11 cellular contexts compared by ENCODE assay signal in the genomic region with DNA sequence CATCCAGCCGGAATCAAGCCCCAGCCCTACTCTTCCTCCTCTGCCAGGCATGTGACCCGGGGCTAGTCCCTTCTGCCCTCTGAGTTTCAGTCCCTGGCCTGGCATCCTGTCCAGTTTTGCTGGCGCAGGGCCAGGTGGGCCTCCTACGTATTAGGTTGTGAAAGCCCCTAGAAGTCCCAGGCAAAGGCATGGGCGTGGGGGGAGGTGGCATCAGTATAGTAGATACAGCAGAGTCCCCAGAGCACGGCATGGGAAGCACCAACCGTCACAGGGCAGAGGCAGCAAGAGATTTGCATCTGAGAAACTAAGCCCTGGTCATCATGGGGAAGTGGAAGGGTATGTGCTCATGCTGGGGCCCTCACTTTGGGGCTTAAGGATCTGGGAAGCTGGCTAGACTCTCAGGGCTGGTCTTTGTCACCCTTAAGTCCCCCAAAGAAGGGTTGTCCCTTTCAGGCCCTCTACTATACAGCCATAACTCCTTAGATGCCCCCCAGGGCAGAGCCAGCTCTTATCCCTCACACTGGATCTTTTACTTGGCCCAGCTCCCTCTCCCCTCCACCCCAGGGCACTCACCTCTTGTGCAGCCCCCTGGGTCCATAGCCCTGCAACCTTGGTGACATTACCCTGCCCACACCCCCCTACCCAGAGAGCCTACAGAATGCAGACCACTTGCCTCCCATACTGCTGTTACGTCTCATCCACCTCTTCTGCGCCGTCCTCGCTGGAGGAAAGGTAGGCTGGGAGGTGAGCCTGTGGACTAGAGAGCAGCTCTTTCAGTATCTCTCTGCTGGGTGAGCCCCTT. TPM values are rescaled to one million over a fixed set of nuclear protein-coding genes. Genes with fewer than 3 reads are reported as not detected.
A peak's percentile ranks its signal among the peaks of the same experiment; 100 is the strongest.
DNase-seq lines count a peak whose midpoint lies in the region; ATAC-seq lines count a peak whose summit lies in the region.
"Had no signal": no experiment of that assay in that cellular context is flagged by ENCODE, and none has a peak within 500 bp of the region (broad histone marks: within the 10 kb centered on the region; RNA-seq: fewer than 3 reads in every experiment).

No MANE protein-coding gene starts in this region.

- no peak overlapping the region for H3K4me3 Mint-ChIP-seq in activated CD4-positive, alpha-beta T cell treated with anti-CD3 and anti-CD28 coated beads, Interleukin-2, amount 10 ng/mL, durations not matched to agents 24 days and 14 days
- no peak overlapping the region for H3K4me3 Mint-ChIP-seq in activated T-helper 2 cell treated with anti-CD3 and anti-CD28 coated beads, Interferon-gamma antibody, Interleukin-2, Interleukin-4, amounts not matched to agents 10 μg/mL and 5 μg/mL and 100 μg/mL, durations not matched to agents 14 hours and 24 hours and 36 hours (ENCODE audit: low read depth)

- no peak overlapping the region for H3K4me3 ChIP-seq in SJCRH30
- H3K4me3 ChIP-seq: SJSA1, skin epidermis had no signal

- H3K27ac Mint-ChIP-seq in activated CD4-positive, alpha-beta T cell treated with anti-CD3 and anti-CD28 coated beads, Interleukin-2, amount 10 ng/mL, durations not matched to agents 24 days and 14 days: peak overlapping the region; percentile 62
- peak overlapping the region; percentile 63 for H3K27ac Mint-ChIP-seq in activated T-helper 2 cell treated with anti-CD3 and anti-CD28 coated beads, Interferon-gamma antibody, Interleukin-2, Interleukin-4, amounts not matched to agents 10 μg/mL and 5 μg/mL and 100 μg/mL, durations not matched to agents 14 hours and 24 hours and 36 hours

- peaks cover 36% of the 10 kb centered on the region for H3K36me3 Mint-ChIP-seq in activated CD4-positive, alpha-beta T cell treated with anti-CD3 and anti-CD28 coated beads, Interleukin-2, amount 10 ng/mL, durations not matched to agents 24 days and 14 days (ENCODE audit: low read depth)
- peaks cover 42% of the 10 kb centered on the region for H3K36me3 Mint-ChIP-seq in activated T-helper 2 cell treated with anti-CD3 and anti-CD28 coated beads, Interferon-gamma antibody, Interleukin-2, Interleukin-4, amounts not matched to agents 10 μg/mL and 5 μg/mL and 100 μg/mL, durations not matched to agents 14 hours and 24 hours and 36 hours (ENCODE audit: low read depth)

- H3K9me3 Mint-ChIP-seq in activated CD4-positive, alpha-beta T cell treated with anti-CD3 and anti-CD28 coated beads, Interleukin-2, amount 10 ng/mL, durations not matched to agents 24 days and 14 days: no peaks in the 10 kb centered on the region
- H3K9me3 Mint-ChIP-seq in activated T-helper 2 cell treated with anti-CD3 and anti-CD28 coated beads, Interferon-gamma antibody, Interleukin-2, Interleukin-4, amounts not matched to agents 10 μg/mL and 5 μg/mL and 100 μg/mL, durations not matched to agents 14 hours and 24 hours and 36 hours: no peaks in the 10 kb centered on the region

- H3K9me3 ChIP-seq in SJCRH30 (replicated peaks): no peaks in the 10 kb centered on the region
- H3K9me3 ChIP-seq: SJSA1 had no signal

- peaks cover 46% of the 10 kb centered on the region for H3K4me1 Mint-ChIP-seq in activated CD4-positive, alpha-beta T cell treated with anti-CD3 and anti-CD28 coated beads, Interleukin-2, amount 10 ng/mL, durations not matched to agents 24 days and 14 days
- H3K4me1 Mint-ChIP-seq in activated T-helper 2 cell treated with anti-CD3 and anti-CD28 coated beads, Interferon-gamma antibody, Interleukin-2, Interleukin-4, amounts not matched to agents 10 μg/mL and 5 μg/mL and 100 μg/mL, durations not matched to agents 14 hours and 24 hours and 36 hours (ENCODE audit: low read depth): peaks cover 40% of the 10 kb centered on the region

- no peaks in the 10 kb centered on the region for H3K27me3 ChIP-seq in SJCRH30
- H3K27me3 ChIP-seq: SJSA1 had no signal

- peaks cover 8% of the 10 kb centered on the region for H3K4me1 ChIP-seq in SJCRH30
- H3K4me1 ChIP-seq: SJSA1 had no signal

- no peaks in the 10 kb centered on the region for H3K36me3 ChIP-seq in SJCRH30
- H3K36me3 ChIP-seq: SJSA1 had no signal

- ATAC-seq in HG02642 (IDR thresholded peaks at IDR 0.05; ENCODE audit: poor library complexity, unreplicated experiment) (peak; percentile 43), sciatic nerve (peak; percentile 19)
- ATAC-seq: left colon had no signal

- no peak for DNase-seq in activated CD4-positive, alpha-beta T cell treated with anti-CD3 and anti-CD28 coated beads, Interleukin-2, amount 10 ng/mL, durations not matched to agents 24 days and 14 days
- no peak for DNase-seq in activated CD4-positive, alpha-beta T cell treated with anti-CD3 and anti-CD28 coated beads for 1 hour
- DNase-seq in activated T-helper 2 cell treated with anti-CD3 and anti-CD28 coated beads, Interferon-gamma antibody, Interleukin-2, Interleukin-4, amounts not matched to agents 10 μg/mL and 5 μg/mL and 100 μg/mL, durations not matched to agents 14 hours and 24 hours and 36 hours (ENCODE audit: low spot score): no peak
- DNase-seq in sciatic nerve (ENCODE audit: low spot score) (no peak), NCI-H82 (lab: John Stamatoyannopoulos, UW) (no peak), SJCRH30 (no peak), NCI-H1694 (lab: John Stamatoyannopoulos, UW) (no peak)

- intact Hi-C loops in activated CD4-positive, alpha-beta T cell treated with anti-CD3 and anti-CD28 coated beads, Interleukin-2, amount 10 ng/mL, durations not matched to agents 24 days and 14 days (cut with micrococcal nuclease): no loop called here
- intact Hi-C loops in activated T-helper 2 cell treated with anti-CD3 and anti-CD28 coated beads, Interferon-gamma antibody, Interleukin-2, Interleukin-4, amounts not matched to agents 10 μg/mL and 5 μg/mL and 100 μg/mL, durations not matched to agents 14 hours and 24 hours and 36 hours (cut with micrococcal nuclease): no loop called here
- intact Hi-C loops in sciatic nerve (cut with DNase I): no loop called here

- no peaks in the 10 kb centered on the region for H3K27me3 Mint-ChIP-seq in activated CD4-positive, alpha-beta T cell treated with anti-CD3 and anti-CD28 coated beads, Interleukin-2, amount 10 ng/mL, durations not matched to agents 24 days and 14 days
- no peaks in the 10 kb centered on the region for H3K27me3 Mint-ChIP-seq in activated T-helper 2 cell treated with anti-CD3 and anti-CD28 coated beads, Interferon-gamma antibody, Interleukin-2, Interleukin-4, amounts not matched to agents 10 μg/mL and 5 μg/mL and 100 μg/mL, durations not matched to agents 14 hours and 24 hours and 36 hours (ENCODE audit: low read depth)

- no peak overlapping the region for H3K27ac ChIP-seq in SJCRH30
- H3K27ac ChIP-seq: SJSA1 had no signal

RNA-seq across cellular contexts. Expression of a gene that starts 11.3 kb away (rescaled TPM):
- 115 and 119 TPM in 2 replicates for total RNA-seq in activated CD4-positive, alpha-beta T cell treated with anti-CD3 and anti-CD28 coated beads, Interleukin-2, amount 10 ng/mL, durations not matched to agents 24 days and 14 days
- total RNA-seq in activated T-helper 2 cell treated with anti-CD3 and anti-CD28 coated beads, Interferon-gamma antibody, Interleukin-2, Interleukin-4, amounts not matched to agents 10 μg/mL and 5 μg/mL and 100 μg/mL, durations not matched to agents 14 hours and 24 hours and 36 hours: 120 and 129 TPM in 2 replicates
- total RNA-seq in sciatic nerve: 44.0 TPM
- 0.28 and 0.95 TPM in 2 replicates for total RNA-seq in SJCRH30 (2014; rRNA removed; shearing (Covaris generic))

RNA-seq across cellular contexts. Expression of a gene that starts 14.2 kb away (rescaled TPM):
- 55.3 and 66.2 TPM in 2 replicates for total RNA-seq in activated CD4-positive, alpha-beta T cell treated with anti-CD3 and anti-CD28 coated beads, Interleukin-2, amount 10 ng/mL, durations not matched to agents 24 days and 14 days
- 65.3 and 69.2 TPM in 2 replicates for total RNA-seq in activated T-helper 2 cell treated with anti-CD3 and anti-CD28 coated beads, Interferon-gamma antibody, Interleukin-2, Interleukin-4, amounts not matched to agents 10 μg/mL and 5 μg/mL and 100 μg/mL, durations not matched to agents 14 hours and 24 hours and 36 hours
- total RNA-seq in sciatic nerve: 40.9 TPM
- total RNA-seq in SJCRH30 (2014; rRNA removed; shearing (Covaris generic)): 30.1 and 37.8 TPM in 2 replicates

Comparison
In these comparisons a context has a peak if more than half of its experiments do, and no peak if none do; other contexts are left out.
1. RNA of a gene that starts 11.3 kb away (total RNA-seq): 120 to 129 TPM in activated T-helper 2 cell treated with anti-CD3 and anti-CD28 coated beads, Interferon-gamma antibody, Interleukin-2, Interleukin-4, amounts not matched to agents 10 μg/mL and 5 μg/mL and 100 μg/mL, durations not matched to agents 14 hours and 24 hours and 36 hours, 115 to 119 TPM in activated CD4-positive, alpha-beta T cell treated with anti-CD3 and anti-CD28 coated beads, Interleukin-2, amount 10 ng/mL, durations not matched to agents 24 days and 14 days and 44.0 TPM in sciatic nerve (single experiment); 0.28 to 0.95 TPM in SJCRH30; every median in the first group is over 10 times any median in the second.